ENCODE assay signal across 11 cellular contexts in genomic region chr10:126878594-126878993, GRCh38.
"Had no signal": no experiment of that assay in that cellular context is flagged by ENCODE, and none has a peak within 500 bp of the region (broad histone marks: within the 10 kb centered on the region; RNA-seq: fewer than 3 reads in every experiment).

No MANE protein-coding gene starts in this region.

- H3K27ac ChIP-seq: GM23248 had no signal

- H2AFZ ChIP-seq: GM23248 had no signal

- H3K4me1 ChIP-seq: HAP-1 had no signal

- H3K36me3 ChIP-seq: HAP-1 had no signal

- DNase-seq: GM23248, GOT3, H7, H9, HCEC 1CT, HFFc6 had no signal

- H3K4me2 ChIP-seq: GM23338 had no signal

- H3K9me3 ChIP-seq: HAP-1 had no signal

- ATAC-seq: GM23338, HCT116 had no signal

- FAIRE-seq: H1, H54 had no signal

- H3K9ac ChIP-seq: GM23248 had no signal

- H3K4me3 ChIP-seq: GM23248, GM23338, HAP-1 had no signal
